Comparison of ENCODE assay signal across 9 cellular contexts in the genomic region with DNA sequence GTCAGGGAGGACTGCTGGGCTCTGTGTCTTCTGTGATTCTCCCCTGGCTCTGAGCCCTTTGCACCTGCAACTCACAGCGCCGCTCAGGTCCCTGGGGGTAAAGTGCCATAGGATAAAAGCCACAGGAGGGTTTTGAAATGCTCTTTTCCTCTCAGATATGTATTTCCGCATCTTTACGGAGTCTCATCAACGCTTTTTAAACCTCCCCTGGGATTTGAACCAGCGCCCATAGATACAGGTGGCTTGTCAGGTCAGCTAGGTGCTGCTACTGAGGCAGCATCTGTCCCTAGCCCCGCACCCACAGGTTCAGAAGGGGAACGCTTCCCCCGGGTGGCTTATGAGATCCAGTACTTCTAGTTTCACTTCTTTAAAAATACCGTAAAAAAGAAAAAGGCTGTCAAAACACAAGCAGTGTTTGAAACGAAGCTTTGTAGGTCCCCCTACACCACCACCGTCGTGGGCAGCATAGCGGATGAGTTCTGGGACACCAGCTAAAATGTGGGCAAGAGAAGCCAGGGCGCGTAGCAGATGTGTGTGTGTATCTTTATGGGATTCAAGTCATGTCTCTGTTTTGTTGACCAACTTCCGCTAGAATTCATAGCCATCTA.
A peak's percentile ranks its signal among the peaks of the same experiment; 100 is the strongest.
DNase-seq lines count a peak whose midpoint lies in the region; ATAC-seq and TF ChIP-seq lines count a peak whose summit lies in the region.
"Had no signal": no experiment of that assay in that cellular context is flagged by ENCODE, and none has a peak within 500 bp of the region (broad histone marks: within the 10 kb centered on the region; RNA-seq: fewer than 3 reads in every experiment).

No MANE protein-coding gene starts in this region.

- H3K4me3 ChIP-seq in vagina = no peak overlapping the region
- H3K4me3 ChIP-seq: right lobe of liver had no signal

- POLR2A ChIA-PET in WTC11 (lab: Charles Lee) = no interaction called here

- peaks cover 22 to 36% (median 31%) of the 10 kb centered on the region in 3 donors for H3K4me1 Mint-ChIP-seq in IgD-negative memory B cell
- H3K4me1 Mint-ChIP-seq in naive B cell = peaks cover 62 to 86% (median 66%) of the 10 kb centered on the region in 3 donors
- peaks cover 55% of the 10 kb centered on the region for H3K4me1 Mint-ChIP-seq in WTC11

- no peaks in the 10 kb centered on the region for H3K36me3 ChIP-seq in vagina
- H3K36me3 ChIP-seq: right lobe of liver had no signal

- no peaks in the 10 kb centered on the region for H3K9me3 ChIP-seq in vagina
- H3K9me3 ChIP-seq: right lobe of liver had no signal

- H3K27me3 Mint-ChIP-seq in IgD-negative memory B cell (peaks cover 2% of the 10 kb centered on the region), naive B cell (no peaks in the 10 kb centered on the region), WTC11 (ENCODE audit: low read depth) (no peaks in the 10 kb centered on the region)

- no peak overlapping the region for H3K27ac ChIP-seq in vagina
- H3K27ac ChIP-seq: right lobe of liver had no signal

- TF ChIP-seq POLR2A in vagina (IDR thresholded peaks at IDR 0.05) = no peak

- ATAC-seq in GM18517 (IDR thresholded peaks at IDR 0.05; ENCODE audit: unreplicated experiment) (peak; percentile 90), GM21619 (IDR thresholded peaks at IDR 0.05; ENCODE audit: unreplicated experiment) (peak; percentile 82), naive B cell (ENCODE audit: low read depth in 2 of 2) (peak; percentile 89 to 92), WTC11 (no peak), left cardiac atrium (no peak)

- CTCF ChIA-PET in WTC11 (lab: Charles Lee) = no interaction called here

- no peaks in the 10 kb centered on the region for H3K9me3 Mint-ChIP-seq in IgD-negative memory B cell
- no peaks in the 10 kb centered on the region for H3K9me3 Mint-ChIP-seq in naive B cell
- no peaks in the 10 kb centered on the region for H3K9me3 Mint-ChIP-seq in WTC11

- H3K36me3 Mint-ChIP-seq in IgD-negative memory B cell = peaks cover 3% of the 10 kb centered on the region
- H3K36me3 Mint-ChIP-seq in naive B cell = peaks cover 0 to 6% of the 10 kb centered on the region in 2 donors
- H3K36me3 Mint-ChIP-seq in WTC11 = peaks cover 3% of the 10 kb centered on the region

- no peaks in the 10 kb centered on the region for H3K4me1 ChIP-seq in vagina
- H3K4me1 ChIP-seq: right lobe of liver had no signal

- intact Hi-C loops in vagina (cut with DNase I) = no loop called here
- intact Hi-C loops in left cardiac atrium (cut with DNase I) = no loop called here

- no peak for TF ChIP-seq CTCF in WTC11 (IDR thresholded peaks at IDR 0.05)
- TF ChIP-seq CTCF in vagina (IDR thresholded peaks at IDR 0.05) = no peak

- DNase-seq in naive B cell = peak; percentile 77
- no peak for DNase-seq in WTC11 (ENCODE audit: low spot score)
- no peak for DNase-seq in AG08396 (ENCODE audit: low spot score)
- no peak for DNase-seq in vagina (ENCODE audit: extremely low spot score in 2 of 2)
- no peak for DNase-seq in left cardiac atrium
- DNase-seq: right lobe of liver had no signal

- H3K4me3 Mint-ChIP-seq in IgD-negative memory B cell (peak overlapping the region; percentile 39 to 90 (median 74)), naive B cell (peak overlapping the region; percentile 57 to 95 (median 85)), WTC11 (no peak overlapping the region)

- H3K27ac Mint-ChIP-seq in IgD-negative memory B cell (peak overlapping the region; percentile 49 to 94 (median 65)), naive B cell (peak overlapping the region; percentile 86 to 96 (median 93)), WTC11 (no peak overlapping the region)

- no peaks in the 10 kb centered on the region for H3K27me3 ChIP-seq in vagina
- H3K27me3 ChIP-seq: right lobe of liver had no signal

TF ChIP-seq in WTC11, 78 proteins besides CTCF, POLR2A, EP300 and RAD21 (continues in another document):
- TF ChIP-seq E2F4 (CRISPR knock-in tag; IDR thresholded peaks at IDR 0.05; ENCODE audit: borderline replicate concordance, low read depth) = no peak
- no peak for TF ChIP-seq SMAD3 (CRISPR knock-in tag; IDR thresholded peaks at IDR 0.05; ENCODE audit: borderline replicate concordance)
- TF ChIP-seq ATF6 (CRISPR knock-in tag; IDR thresholded peaks at IDR 0.05) = no peak
- no peak for TF ChIP-seq ETV6 (CRISPR knock-in tag; IDR thresholded peaks at IDR 0.05)
- TF ChIP-seq ATF2 (CRISPR knock-in tag; IDR thresholded peaks at IDR 0.05; ENCODE audit: borderline replicate concordance, low read depth) = no peak
- TF ChIP-seq GABPB1 (CRISPR knock-in tag; IDR thresholded peaks at IDR 0.05) = no peak
- no peak for TF ChIP-seq ZNF138 (CRISPR knock-in tag; conservative IDR thresholded peaks at IDR 0.05)
- no peak for TF ChIP-seq KAT7 (CRISPR knock-in tag; IDR thresholded peaks at IDR 0.05; ENCODE audit: borderline replicate concordance)
- TF ChIP-seq GRHL2 (CRISPR knock-in tag; IDR thresholded peaks at IDR 0.05; ENCODE audit: insufficient replicate concordance, severe bottlenecking) = no peak
- no peak for TF ChIP-seq AR (CRISPR knock-in tag; IDR thresholded peaks at IDR 0.05)
- TF ChIP-seq IRF1 (CRISPR knock-in tag; IDR thresholded peaks at IDR 0.05) = no peak
- TF ChIP-seq SMAD4 (CRISPR knock-in tag; IDR thresholded peaks at IDR 0.05) = no peak

Comparison
In these comparisons a context has a peak if more than half of its experiments do, and no peak if none do; other contexts are left out.
1. ATAC-seq: peak in GM18517 (single experiment), GM21619 (single experiment) and naive B cell (2 of 2); none in WTC11 (single experiment) and left cardiac atrium (0 of 2).